Comparison of ENCODE assay signal across 15 cellular contexts in genomic region chr16:88282221-88283041, GRCh38.
DNase-seq lines count a peak whose midpoint lies in the region; ATAC-seq and TF ChIP-seq lines count a peak whose summit lies in the region.
"Had no signal": no experiment of that assay in that cellular context is flagged by ENCODE, and none has a peak within 500 bp of the region (broad histone marks: within the 10 kb centered on the region; RNA-seq: fewer than 3 reads in every experiment).

No MANE protein-coding gene starts in this region.

- H3K36me3 ChIP-seq in neural cell (ENCODE audit: insufficient read depth, low read length), result no peaks in the 10 kb centered on the region
- no peaks in the 10 kb centered on the region for H3K36me3 ChIP-seq in CD8-positive, alpha-beta T cell (ENCODE audit: insufficient read depth, low read length)
- H3K36me3 ChIP-seq: neural progenitor cell, tibial nerve had no signal

- no peaks in the 10 kb centered on the region for H3K27me3 Mint-ChIP-seq in CD8-positive, alpha-beta T cell (ENCODE audit: low read depth)
- H3K27me3 Mint-ChIP-seq: activated CD4-positive, alpha-beta memory T cell treated with anti-CD3 and anti-CD28 coated beads, Interleukin-2, amount 10 ng/mL, durations not matched to agents 7 days and 5 days; central memory CD8-positive, alpha-beta T cell had no signal

- H3K9ac ChIP-seq in neural cell (ENCODE audit: low read length), result peak overlapping the region; percentile 52
- H3K9ac ChIP-seq: neural progenitor cell had no signal

- POLR2A ChIA-PET in CD8-positive, alpha-beta T cell (lab: Charles Lee), result no interaction called here

- H3K4me3 Mint-ChIP-seq in CD8-positive, alpha-beta T cell, result no peak overlapping the region
- H3K4me3 Mint-ChIP-seq: activated CD4-positive, alpha-beta memory T cell treated with anti-CD3 and anti-CD28 coated beads, Interleukin-2, amount 10 ng/mL, durations not matched to agents 7 days and 5 days; central memory CD8-positive, alpha-beta T cell; neural progenitor cell; T-helper 17 cell had no signal

- no peak for TF ChIP-seq RAD21 in neural cell (conservative IDR thresholded peaks at IDR 0.05)

- peaks cover 2% of the 10 kb centered on the region for H3K9me3 Mint-ChIP-seq in CD8-positive, alpha-beta T cell
- H3K9me3 Mint-ChIP-seq: central memory CD8-positive, alpha-beta T cell had no signal

- no peaks in the 10 kb centered on the region for H4K20me1 ChIP-seq in neural cell (ENCODE audit: insufficient read depth)

- CTCF ChIA-PET in CD8-positive, alpha-beta T cell (lab: Charles Lee), result no interaction called here

- H3K9me3 ChIP-seq in neural cell (ENCODE audit: low read length), result peaks cover 6% of the 10 kb centered on the region
- H3K9me3 ChIP-seq in CD8-positive, alpha-beta T cell (ENCODE audit: low read length), result no peaks in the 10 kb centered on the region

- no peak overlapping the region for H2AFZ ChIP-seq in neural cell (ENCODE audit: low read depth, low read length)
- H2AFZ ChIP-seq: neural progenitor cell had no signal

- H3K4me1 Mint-ChIP-seq in CD8-positive, alpha-beta T cell (ENCODE audit: low read depth), result no peaks in the 10 kb centered on the region
- H3K4me1 Mint-ChIP-seq: activated CD4-positive, alpha-beta memory T cell treated with anti-CD3 and anti-CD28 coated beads, Interleukin-2, amount 10 ng/mL, durations not matched to agents 7 days and 5 days; central memory CD8-positive, alpha-beta T cell; neural progenitor cell; T-helper 17 cell had no signal

- H3K36me3 Mint-ChIP-seq in CD8-positive, alpha-beta T cell, result no peaks in the 10 kb centered on the region
- H3K36me3 Mint-ChIP-seq: neural progenitor cell had no signal

- peak overlapping the region; percentile 45 for H3K4me3 ChIP-seq in neural cell (ENCODE audit: low read length)
- H3K4me3 ChIP-seq in CD8-positive, alpha-beta T cell (ENCODE audit: low read depth, low read length), result no peak overlapping the region
- H3K4me3 ChIP-seq: neural progenitor cell, tibial nerve had no signal

- no peaks in the 10 kb centered on the region for H3K79me2 ChIP-seq in neural cell (replicated peaks; ENCODE audit: insufficient read depth, low read length)

- H3K4me1 ChIP-seq in CD8-positive, alpha-beta T cell (ENCODE audit: insufficient read depth, low read length), result no peaks in the 10 kb centered on the region
- H3K4me1 ChIP-seq: neural progenitor cell, tibial nerve had no signal

- intact Hi-C loops in CD8-positive, alpha-beta T cell (cut with DNase I, micrococcal nuclease), result no loop called here

- H3K27ac ChIP-seq in neural cell (ENCODE audit: low read length), result peak overlapping the region; percentile 81
- H3K27ac ChIP-seq in CD8-positive, alpha-beta T cell (ENCODE audit: low read depth, low read length), result no peak overlapping the region
- H3K27ac ChIP-seq: neural progenitor cell, tibial nerve had no signal

- no peaks in the 10 kb centered on the region for H3K27me3 ChIP-seq in neural cell (ENCODE audit: insufficient read depth, low read depth, low read length)
- H3K27me3 ChIP-seq in CD8-positive, alpha-beta T cell (ENCODE audit: insufficient read depth, low read length), result no peaks in the 10 kb centered on the region
- H3K27me3 ChIP-seq: neural progenitor cell, tibial nerve had no signal

- peak; percentile 18 for DNase-seq in DMS 273 treated with DMSO at 0.1 percent for 48 hours (lab: John Stamatoyannopoulos, UW)
- DNase-seq in NCI-H526 treated with DMSO at 0.1 percent for 48 hours (lab: John Stamatoyannopoulos, UW), result peak; percentile 14
- DNase-seq in fibroblast of gingiva (ENCODE audit: low read depth), result peak; percentile 65
- DNase-seq in activated CD4-positive, alpha-beta T cell treated with anti-CD3 and anti-CD28 coated beads for 4 hours, result no peak
- DNase-seq in CD8-positive, alpha-beta T cell, result no peak
- no peak for DNase-seq in inferior parietal cortex (ENCODE audit: extremely low spot score)
- DNase-seq: activated CD4-positive, alpha-beta memory T cell treated with anti-CD3 and anti-CD28 coated beads, Interleukin-2, amount 10 ng/mL, durations not matched to agents 7 days and 5 days; activated naive CD4-positive, alpha-beta T cell; GOT3; T-helper 17 cell had no signal

- H3K9me2 ChIP-seq in neural cell (ENCODE audit: insufficient read depth, low read length), result no peaks in the 10 kb centered on the region

- TF ChIP-seq CTCF in neural cell (IDR thresholded peaks at IDR 0.05; ENCODE audit: poor library complexity, severe bottlenecking), result no peak
- TF ChIP-seq CTCF in CD8-positive, alpha-beta T cell (IDR thresholded peaks at IDR 0.05), result no peak

- H3K4me2 ChIP-seq in neural cell (ENCODE audit: low read length), result no peak overlapping the region
- H3K4me2 ChIP-seq: neural progenitor cell had no signal

- H3K27ac Mint-ChIP-seq in CD8-positive, alpha-beta T cell, result no peak overlapping the region
- H3K27ac Mint-ChIP-seq: activated CD4-positive, alpha-beta memory T cell treated with anti-CD3 and anti-CD28 coated beads, Interleukin-2, amount 10 ng/mL, durations not matched to agents 7 days and 5 days; neural progenitor cell; T-helper 17 cell had no signal

- no peak for ATAC-seq in CD8-positive, alpha-beta T cell
- no peak for ATAC-seq in GM21529 (IDR thresholded peaks at IDR 0.05; ENCODE audit: unreplicated experiment)
- ATAC-seq: T-helper 17 cell had no signal

- TF ChIP-seq EP300 in neural cell (conservative IDR thresholded peaks at IDR 0.05; ENCODE audit: poor library complexity, severe bottlenecking), result no peak

- H3F3A ChIP-seq in neural cell (ENCODE audit: insufficient read depth, low read length, poor library complexity, severe bottlenecking), result no peaks in the 10 kb centered on the region

TF ChIP-seq in neural cell, 6 proteins besides CTCF, POLR2A, EP300 and RAD21:
- TF ChIP-seq POLR2AphosphoS5 (IDR thresholded peaks at IDR 0.05) (peak; percentile 49), TAF1 (IDR thresholded peaks at IDR 0.05; ENCODE audit: low read depth) (no peak)

Comparison
In these comparisons a context has a peak if more than half of its experiments do, and no peak if none do; other contexts are left out.
1. DNase-seq: peak in DMS 273 treated with DMSO at 0.1 percent for 48 hours (single experiment), NCI-H526 treated with DMSO at 0.1 percent for 48 hours (single experiment) and fibroblast of gingiva (single experiment); none in activated CD4-positive, alpha-beta T cell treated with anti-CD3 and anti-CD28 coated beads for 4 hours (0 of 2), CD8-positive, alpha-beta T cell (0 of 7) and inferior parietal cortex (single experiment).